Comparison of ENCODE assay signal across 28 cellular contexts in the genomic region with DNA sequence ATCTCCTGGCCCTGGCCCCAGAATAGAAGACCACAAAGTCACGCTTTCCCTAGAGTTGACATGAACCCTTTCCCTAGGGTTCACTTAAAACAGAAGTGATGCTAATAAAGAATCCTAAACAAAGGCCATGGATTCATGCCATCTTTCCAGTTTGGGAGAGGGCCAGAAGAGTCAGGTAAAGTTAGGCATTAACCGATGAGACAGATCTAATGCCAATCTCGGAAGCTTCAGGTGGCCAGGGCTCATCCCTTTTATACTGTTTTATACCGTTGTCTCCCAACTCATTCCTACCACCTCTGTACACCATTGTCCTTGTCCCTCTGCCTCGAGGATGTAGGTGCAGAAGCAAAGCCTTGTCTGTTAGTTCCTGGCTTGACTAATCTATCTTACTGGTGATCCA. TPM values are rescaled to one million over a fixed set of nuclear protein-coding genes. Genes with fewer than 3 reads are reported as not detected.
DNase-seq lines count a peak whose midpoint lies in the region; ATAC-seq, FAIRE-seq and TF ChIP-seq lines count a peak whose summit lies in the region.
"Had no signal": no experiment of that assay in that cellular context is flagged by ENCODE, and none has a peak within 500 bp of the region (broad histone marks: within the 10 kb centered on the region; RNA-seq: fewer than 3 reads in every experiment).

No MANE protein-coding gene starts in this region.

- 30% methylated on average over 5 of the region's 5 CpGs for WGBS in A549 (ENCODE audit: missing lambda C conversion rate)
- 92 to 94% methylated on average over 3 to 5 of the region's 5 CpGs for WGBS in endodermal cell (ENCODE audit: insufficient coverage in 1 of 2, insufficient read length in 1 of 2), 2 experiments

- no peak overlapping the region for H3K4me3 Mint-ChIP-seq in endodermal cell
- H3K4me3 Mint-ChIP-seq: CD4-positive, alpha-beta memory T cell; HFFc6; T-helper 2 cell treated with Interferon-gamma antibody and Interleukin-4, amounts not matched to agents 5 μg/mL and 100 μg/mL, for 36 hours had no signal

- TF ChIP-seq POLR2A in A549 (IDR thresholded peaks at IDR 0.05; ENCODE audit: low read length) = no peak

- FAIRE-seq in A549 (lab: Jason Lieb, UNC) = no peak
- FAIRE-seq: GM12892, GM19239 had no signal

- H3K4me1 Mint-ChIP-seq in endodermal cell = no peaks in the 10 kb centered on the region
- H3K4me1 Mint-ChIP-seq: CD4-positive, alpha-beta memory T cell had no signal

- H3K9me3 ChIP-seq in A549 = no peaks in the 10 kb centered on the region
- peaks cover under 1% of the 10 kb centered on the region for H3K9me3 ChIP-seq in endodermal cell (ENCODE audit: control insufficient read depth, low read length)
- H3K9me3 ChIP-seq: HAP-1, MG63, SJSA1 had no signal

- no peak for ATAC-seq in A549
- peak; percentile 64 for ATAC-seq in left lobe of liver

- CTCF ChIA-PET in A549 (lab: Yijun Ruan, JAX) = interaction anchor here (1.0 to 1.1 kb wide), 2 partner anchors 11 to 69 kb away, joined by 3 to 4 read pairs; no protein-coding TSS in a partner anchor

- H3K27me3 Mint-ChIP-seq in endodermal cell (ENCODE audit: insufficient read depth) = peaks cover 3% of the 10 kb centered on the region

- H3K4me3 ChIP-seq in A549 (no peak overlapping the region), endodermal cell (ENCODE audit: low read length) (no peak overlapping the region)
- H3K4me3 ChIP-seq: GM23248, HAP-1, MG63, SJSA1 had no signal

- H3K27ac Mint-ChIP-seq in endodermal cell = no peak overlapping the region
- H3K27ac Mint-ChIP-seq: CD4-positive, alpha-beta memory T cell; HFFc6; T-helper 2 cell treated with Interferon-gamma antibody and Interleukin-4, amounts not matched to agents 5 μg/mL and 100 μg/mL, for 36 hours had no signal

- DNase-seq in A549 (ENCODE audit: low read depth in 1 of 2, low spot score in 1 of 2) = no peak
- peak; percentile 94 for DNase-seq in DMS79 treated with DMSO at 0.1 percent for 48 hours (lab: John Stamatoyannopoulos, UW)
- peak; percentile 7 for DNase-seq in NCI-H69 (lab: John Stamatoyannopoulos, UW)
- no peak for DNase-seq in left lobe of liver (ENCODE audit: low spot score)
- no peak for DNase-seq in endodermal cell
- no peak for DNase-seq in SK-N-DZ (ENCODE audit: low spot score)
- no peak for DNase-seq in iPS-NIHi11 (ENCODE audit: low spot score)
- DNase-seq: C1 segment of cervical spinal cord; CD4-positive, alpha-beta memory T cell; COR-L47; GF-D8; GM23248; HFFc6; IMR-90; KG1; MG63; NCI-H146; NCI-H1930; NCI-H524; NCI-H774; Right ventricle myocardium superior; RPMI8226; T-helper 1 cell had no signal

- H3K9ac ChIP-seq in endodermal cell (ENCODE audit: extremely low read depth, low read length, poor library complexity, severe bottlenecking) = no peak overlapping the region
- H3K9ac ChIP-seq: GM23248 had no signal

- no peaks in the 10 kb centered on the region for H3K36me3 ChIP-seq in endodermal cell (ENCODE audit: control insufficient read depth, insufficient read depth, low read length)
- H3K36me3 ChIP-seq: HAP-1, MG63, SJSA1 had no signal

- H3K27ac ChIP-seq in A549 (no peak overlapping the region), endodermal cell (ENCODE audit: low read depth, low read length) (no peak overlapping the region)
- H3K27ac ChIP-seq: GM23248, SJSA1 had no signal

- TF ChIP-seq RAD21 in A549 (conservative IDR thresholded peaks at IDR 0.05 in 1 of 2, IDR thresholded peaks at IDR 0.05 in 1 of 2) = no peak

- no peak for TF ChIP-seq CTCF in A549 (IDR thresholded peaks at IDR 0.05)
- no peak for TF ChIP-seq CTCF in endodermal cell (conservative IDR thresholded peaks at IDR 0.05)

- H3K4me1 ChIP-seq in A549 = peaks cover 5% of the 10 kb centered on the region
- no peaks in the 10 kb centered on the region for H3K4me1 ChIP-seq in endodermal cell (ENCODE audit: control insufficient read depth, insufficient read depth, low read length)
- H3K4me1 ChIP-seq: HAP-1, SJSA1 had no signal

- H3K9me3 Mint-ChIP-seq in endodermal cell = no peaks in the 10 kb centered on the region
- H3K9me3 Mint-ChIP-seq: CD4-positive, alpha-beta memory T cell; HFFc6; T-helper 2 cell treated with Interferon-gamma antibody and Interleukin-4, amounts not matched to agents 5 μg/mL and 100 μg/mL, for 36 hours had no signal

- H3K27me3 ChIP-seq in endodermal cell (ENCODE audit: control insufficient read depth, insufficient read depth, low read length, poor library complexity, severe bottlenecking) = no peaks in the 10 kb centered on the region
- H3K27me3 ChIP-seq: MG63 had no signal

- POLR2A ChIA-PET in A549 (lab: Yijun Ruan, JAX) = no interaction called here

- H3K4me2 ChIP-seq in A549 = peak overlapping the region; percentile 17; the same call in 1 of the 3 replicates

- no peaks in the 10 kb centered on the region for H3K36me3 Mint-ChIP-seq in endodermal cell (ENCODE audit: low read depth)
- H3K36me3 Mint-ChIP-seq: CD4-positive, alpha-beta memory T cell had no signal

- no peak for TF ChIP-seq EP300 in A549 (IDR thresholded peaks at IDR 0.05)

TF ChIP-seq in A549, 52 proteins besides CTCF, POLR2A, EP300 and RAD21:
- TF ChIP-seq, protein P1, sequence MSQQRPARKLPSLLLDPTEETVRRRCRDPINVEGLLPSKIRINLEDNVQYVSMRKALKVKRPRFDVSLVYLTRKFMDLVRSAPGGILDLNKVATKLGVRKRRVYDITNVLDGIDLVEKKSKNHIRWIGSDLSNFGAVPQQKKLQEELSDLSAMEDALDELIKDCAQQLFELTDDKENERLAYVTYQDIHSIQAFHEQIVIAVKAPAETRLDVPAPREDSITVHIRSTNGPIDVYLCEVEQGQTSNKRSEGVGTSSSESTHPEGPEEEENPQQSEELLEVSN (IDR thresholded peaks at IDR 0.05; ENCODE audit: borderline replicate concordance, low read depth) = no peak
- no peak for TF ChIP-seq HOXA7 (CRISPR knock-in tag; IDR thresholded peaks at IDR 0.05)
- TF ChIP-seq JUNB (IDR thresholded peaks at IDR 0.05) = no peak
- TF ChIP-seq BHLHE40 (IDR thresholded peaks at IDR 0.05; ENCODE audit: low read depth, low read length) = no peak
- TF ChIP-seq RCOR1 (IDR thresholded peaks at IDR 0.05; ENCODE audit: low read depth, low read length) = no peak
- TF ChIP-seq HDAC2 (IDR thresholded peaks at IDR 0.05) = no peak
- no peak for TF ChIP-seq HMGXB4 (CRISPR knock-in tag; IDR thresholded peaks at IDR 0.05; ENCODE audit: borderline replicate concordance)
- TF ChIP-seq HEYL (CRISPR knock-in tag; IDR thresholded peaks at IDR 0.05) = no peak
- no peak for TF ChIP-seq MAFK (IDR thresholded peaks at IDR 0.05; ENCODE audit: partially characterized antibody)
- no peak for TF ChIP-seq TP53 (CRISPR knock-in tag; IDR thresholded peaks at IDR 0.05)

RNA-seq across cellular contexts. Expression of gene ACTR10, which starts 22.8 kb away (rescaled TPM):
- polyA plus RNA-seq in A549 (2011; rRNA removed) (100 and 101 TPM in 2 replicates), A549 (2017; fragmentation: RNase III; extraction: RNeasy Plus Mini Kit Qiagen cat#74134 plus additional on column Dnase treatment) (47.1 to 53.8 TPM (median 47.9 TPM) in 3 replicates)
- polyA plus RNA-seq in A549 (2012; cell fraction: cytosol; rRNA removed) = 17.9 and 20.5 TPM in 2 replicates
- polyA plus RNA-seq in A549 (2012; cell fraction: nucleus; rRNA removed) = 10.2 and 19.3 TPM in 2 replicates
- polyA minus RNA-seq in A549 (2011; rRNA and poly(A)+ RNA removed) = 7.5 and 8.8 TPM in 2 replicates
- total RNA-seq in left lobe of liver (17.2 TPM), endodermal cell (10 to 100 TPM; 53.2 to 53.8 TPM)
- 88.6 TPM for polyA plus RNA-seq in endodermal cell (2013, experiment 1 of 2)
- 89.5 TPM for polyA plus RNA-seq in endodermal cell (2013, experiment 2 of 2)
- 57.7 and 92.7 TPM in 2 replicates for polyA plus RNA-seq in SK-N-DZ (2014; cell fraction: cytosol; rRNA removed)
- 48.9 and 68.3 TPM in 2 replicates for polyA plus RNA-seq in SK-N-DZ (2014; cell fraction: nucleus; rRNA removed)

RNA-seq across cellular contexts. Expression of gene ARMH4, which starts 25.1 kb away (rescaled TPM):
- polyA plus RNA-seq in A549 (2011; rRNA removed) = 0.22 and 0.56 TPM in 2 replicates
- polyA plus RNA-seq in A549 (2012; cell fraction: cytosol; rRNA removed) = 0.12 and 0.16 TPM in 2 replicates
- polyA plus RNA-seq in A549 (2012; cell fraction: nucleus; rRNA removed) = 0.04 and 0.06 TPM in 2 replicates
- polyA plus RNA-seq in A549 (2017; fragmentation: RNase III; extraction: RNeasy Plus Mini Kit Qiagen cat#74134 plus additional on column Dnase treatment) = 0.15 to 0.77 TPM (median 0.59 TPM) in 3 replicates
- polyA minus RNA-seq in A549 (2011; rRNA and poly(A)+ RNA removed) = 6.5 and 109 TPM in 2 replicates
- 0.96 TPM for total RNA-seq in left lobe of liver
- 10 to 100 TPM; 17.3 to 30.7 TPM for total RNA-seq in endodermal cell
- 31.7 TPM for polyA plus RNA-seq in endodermal cell (2013, experiment 1 of 2)
- 29.4 TPM for polyA plus RNA-seq in endodermal cell (2013, experiment 2 of 2)
- polyA plus RNA-seq in SK-N-DZ (2014; cell fraction: cytosol; rRNA removed) = 2.7 and 7.0 TPM in 2 replicates
- 2.2 and 5.7 TPM in 2 replicates for polyA plus RNA-seq in SK-N-DZ (2014; cell fraction: nucleus; rRNA removed)
- total RNA-seq: CD4-positive, alpha-beta memory T cell had no signal
- polyA plus RNA-seq: CD4-positive, alpha-beta memory T cell had no signal

Comparison
In these comparisons a context has a peak if more than half of its experiments do, and no peak if none do; other contexts are left out.
1. DNase-seq: peak in DMS79 treated with DMSO at 0.1 percent for 48 hours (single experiment) and NCI-H69 (single experiment); none in A549 (0 of 2), left lobe of liver (single experiment), endodermal cell (single experiment), SK-N-DZ (single experiment) and iPS-NIHi11 (single experiment).